In genomic region chr17:73278465-73279453, GRCh38 we compare ENCODE assay signal across 9 cellular contexts. TPM values are rescaled to one million over a fixed set of nuclear protein-coding genes. Genes with fewer than 3 reads are reported as not detected.
A peak's percentile ranks its signal among the peaks of the same experiment; 100 is the strongest.
DNase-seq lines count a peak whose midpoint lies in the region; ATAC-seq, FAIRE-seq and TF ChIP-seq lines count a peak whose summit lies in the region.
"Had no signal": no experiment of that assay in that cellular context is flagged by ENCODE, and none has a peak within 500 bp of the region (broad histone marks: within the 10 kb centered on the region; RNA-seq: fewer than 3 reads in every experiment).

No MANE protein-coding gene starts in this region.

- no peaks in the 10 kb centered on the region for H3K36me3 ChIP-seq in mucosa of descending colon (ENCODE audit: low read depth)

- ATAC-seq in mucosa of descending colon (peak; percentile 83), GM19467 (IDR thresholded peaks at IDR 0.05; ENCODE audit: unreplicated experiment) (no peak), HG02970 (IDR thresholded peaks at IDR 0.05; ENCODE audit: low FRiP score, unreplicated experiment) (no peak)
- ATAC-seq in activated naive CD4-positive, alpha-beta T cell treated with anti-CD3 and anti-CD28 coated beads, Interleukin-2, amount 50 U/mL, for 72 hours: no peak

- no peak overlapping the region for H3K27ac Mint-ChIP-seq in activated naive CD4-positive, alpha-beta T cell treated with anti-CD3 and anti-CD28 coated beads, Interleukin-2, amount 50 U/mL, for 72 hours

- no peak for FAIRE-seq in D721Med (lab: Jason Lieb, UNC)

- H3K9me3 ChIP-seq in mucosa of descending colon: no peaks in the 10 kb centered on the region

- DNase-seq in AG20443 (ENCODE audit: low spot score) (peak; percentile 29), NCI-H2029 treated with DMSO at 0.1 percent for 48 hours (lab: John Stamatoyannopoulos, UW) (peak; percentile 53), cerebellum (ENCODE audit: low spot score) (peak; percentile 87), mucosa of descending colon (peak in 1 of 3 donors; percentile 84), D721Med (ENCODE audit: insufficient read length, low spot score) (no peak)
- DNase-seq in activated naive CD4-positive, alpha-beta T cell treated with anti-CD3 and anti-CD28 coated beads, Interleukin-2, amount 50 U/mL, for 72 hours (ENCODE audit: low spot score in 2 of 2): no peak
- DNase-seq: MV-4-11 had no signal

- no peak overlapping the region for H3K4me3 ChIP-seq in mucosa of descending colon

- no peaks in the 10 kb centered on the region for H3K36me3 Mint-ChIP-seq in activated naive CD4-positive, alpha-beta T cell treated with anti-CD3 and anti-CD28 coated beads, Interleukin-2, amount 50 U/mL, for 72 hours

- TF ChIP-seq CTCF in mucosa of descending colon (IDR thresholded peaks at IDR 0.05) (no peak), D721Med (IDR thresholded peaks at IDR 0.05; ENCODE audit: insufficient read depth, missing control alignments) (no peak)

- no peaks in the 10 kb centered on the region for H3K9me3 Mint-ChIP-seq in activated naive CD4-positive, alpha-beta T cell treated with anti-CD3 and anti-CD28 coated beads, Interleukin-2, amount 50 U/mL, for 72 hours

- H3K4me1 ChIP-seq in mucosa of descending colon (ENCODE audit: low read depth): peaks cover 21% of the 10 kb centered on the region

- intact Hi-C loops in mucosa of descending colon (cut with DNase I, micrococcal nuclease): no loop called here

RNA-seq across cellular contexts. Expression of gene CPSF4L, which starts 17.1 kb away (rescaled TPM):
- not detected for total RNA-seq in cerebellum
- not detected for total RNA-seq in mucosa of descending colon
- not detected for total RNA-seq in activated naive CD4-positive, alpha-beta T cell treated with anti-CD3 and anti-CD28 coated beads, Interleukin-2, amount 50 U/mL, for 72 hours

RNA-seq across cellular contexts. Expression of gene CDC42EP4, which starts 33.0 kb away (rescaled TPM):
- 79.6 TPM for total RNA-seq in cerebellum
- 10 to 100 TPM; 54.6 to 95.2 (median 75.9) TPM for total RNA-seq in mucosa of descending colon
- 1 to 10 TPM; 1.1 to 1.8 TPM for total RNA-seq in activated naive CD4-positive, alpha-beta T cell treated with anti-CD3 and anti-CD28 coated beads, Interleukin-2, amount 50 U/mL, for 72 hours

Comparison
In these comparisons a context has a peak if more than half of its experiments do, and no peak if none do; other contexts are left out.
1. DNase-seq: peak in AG20443 (single experiment), NCI-H2029 treated with DMSO at 0.1 percent for 48 hours (single experiment) and cerebellum (single experiment); none in D721Med (single experiment) and activated naive CD4-positive, alpha-beta T cell treated with anti-CD3 and anti-CD28 coated beads, Interleukin-2, amount 50 U/mL, for 72 hours (0 of 2).
2. RNA of gene CDC42EP4, which starts 33.0 kb away (total RNA-seq): 79.6 TPM in cerebellum (single experiment) and 54.6 to 95.2 TPM in mucosa of descending colon; 1.1 to 1.8 TPM in activated naive CD4-positive, alpha-beta T cell treated with anti-CD3 and anti-CD28 coated beads, Interleukin-2, amount 50 U/mL, for 72 hours; every median in the first group is over 10 times any median in the second.